In genomic region chr18:23617412-23618009, GRCh38 we compare ENCODE assay signal across 15 cellular contexts. TPM values are rescaled to one million over a fixed set of nuclear protein-coding genes. Genes with fewer than 3 reads are reported as not detected.
DNase-seq lines count a peak whose midpoint lies in the region; ATAC-seq and TF ChIP-seq lines count a peak whose summit lies in the region.
"Had no signal": no experiment of that assay in that cellular context is flagged by ENCODE, and none has a peak within 500 bp of the region (broad histone marks: within the 10 kb centered on the region; RNA-seq: fewer than 3 reads in every experiment).

No MANE protein-coding gene starts in this region.

- ATAC-seq in GM19395 (IDR thresholded peaks at IDR 0.05; ENCODE audit: unreplicated experiment) (peak; percentile 68), HG03045 (IDR thresholded peaks at IDR 0.05; ENCODE audit: unreplicated experiment) (peak; percentile 41)
- ATAC-seq: activated CD4-positive, alpha-beta T cell treated with anti-CD3 and anti-CD28 coated beads for 36 hours had no signal

- peaks cover 13 to 46% (median 24%) of the 10 kb centered on the region in 4 donors for H3K4me1 ChIP-seq in esophagus muscularis mucosa

- H3K27me3 ChIP-seq in esophagus muscularis mucosa = no peaks in the 10 kb centered on the region

- no peak for TF ChIP-seq CTCF in esophagus muscularis mucosa (IDR thresholded peaks at IDR 0.05)

- no peak for TF ChIP-seq EP300 in esophagus muscularis mucosa (IDR thresholded peaks at IDR 0.05)

- H3K4me3 ChIP-seq in GM08714 (ENCODE audit: low read length) = peak overlapping the region; percentile 40; the same call in 1 of the 2 replicates
- no peak overlapping the region for H3K4me3 ChIP-seq in esophagus muscularis mucosa
- H3K4me3 ChIP-seq: smooth muscle cell had no signal

- no peak for DNase-seq in esophagus muscularis mucosa (ENCODE audit: extremely low spot score)
- no peak for DNase-seq in NCI-H1105 treated with DMSO at 0.1 percent for 48 hours (lab: John Stamatoyannopoulos, UW)
- no peak for DNase-seq in NK-92 treated with Interleukin-12 subunit alpha and Interleukin-12 subunit beta, amount 100 ng/mL, for 24 hours (lab: John Stamatoyannopoulos, UW)
- no peak for DNase-seq in SHP77 treated with DMSO at 0.1 percent for 48 hours (lab: John Stamatoyannopoulos, UW)
- DNase-seq in LoVo (ENCODE audit: low spot score) = no peak
- DNase-seq: activated CD4-positive, alpha-beta T cell treated with anti-CD3 and anti-CD28 coated beads for 36 hours; activated naive CD4-positive, alpha-beta T cell treated with anti-CD3 and anti-CD28 coated beads for 36 hours; H9; head of caudate nucleus; Right ventricle myocardium superior had no signal

- peak overlapping the region; percentile 85 to 91 (median 90) for H3K27ac ChIP-seq in esophagus muscularis mucosa (replicated peaks in 1 of 4)

- WGBS in esophagus muscularis mucosa = 81% methylated on average over 4 of the region's 4 CpGs

- no peaks in the 10 kb centered on the region for H3K9me3 ChIP-seq in esophagus muscularis mucosa

- peaks cover 0 to 5% (median 0%) of the 10 kb centered on the region in 4 donors for H3K36me3 ChIP-seq in esophagus muscularis mucosa

- no peak for TF ChIP-seq POLR2A in esophagus muscularis mucosa (IDR thresholded peaks at IDR 0.05; ENCODE audit: low read depth)

- intact Hi-C loops in esophagus muscularis mucosa (cut with DNase I) = no loop called here

RNA-seq across cellular contexts. Expression of gene NPC1, which starts 31.2 kb away (rescaled TPM):
- total RNA-seq in esophagus muscularis mucosa = 10 to 100 TPM; 39.9 to 63.7 (median 45.6) TPM

RNA-seq across cellular contexts. Expression of gene ANKRD29, which starts 45.2 kb away (rescaled TPM):
- 10 to 100 TPM in 2 of 4 donors, 1 to 10 TPM in 2; 7.8 to 14.4 (median 10.9) TPM for total RNA-seq in esophagus muscularis mucosa
- total RNA-seq: activated naive CD4-positive, alpha-beta T cell treated with anti-CD3 and anti-CD28 coated beads for 36 hours; G401 had no signal
